Comparison of ENCODE assay signal across 8 cellular contexts in genomic region chr7:192035-192649, GRCh38. TPM values are rescaled to one million over a fixed set of nuclear protein-coding genes. Genes with fewer than 3 reads are reported as not detected.
DNase-seq lines count a peak whose midpoint lies in the region; ATAC-seq, FAIRE-seq and TF ChIP-seq lines count a peak whose summit lies in the region.

FAM20C (plus strand) TSS chr7:192571; CDS start chr7:193200, 629 bp downstream.

- TF ChIP-seq CTCF in D721Med (IDR thresholded peaks at IDR 0.05; ENCODE audit: insufficient read depth, missing control alignments) (no peak), lower leg skin (IDR thresholded peaks at IDR 0.05) (no peak)
- no peak for TF ChIP-seq CTCF in activated CD8-positive, alpha-beta T cell treated with anti-CD3 and anti-CD28 coated beads for 36 hours (IDR thresholded peaks at IDR 0.05)

- POLR2A ChIA-PET in activated CD8-positive, alpha-beta T cell treated with anti-CD3 and anti-CD28 coated beads for 36 hours (lab: Charles Lee): no interaction called here

- intact Hi-C loops in activated CD8-positive, alpha-beta T cell treated with anti-CD3 and anti-CD28 coated beads for 36 hours (cut with micrococcal nuclease): no loop called here
- intact Hi-C loops in lower leg skin (cut with DNase I; ENCODE audit: low total_unique reads): no loop called here

- peaks cover 39% of the 10 kb centered on the region for H3K27me3 Mint-ChIP-seq in activated CD8-positive, alpha-beta T cell treated with anti-CD3 and anti-CD28 coated beads for 36 hours
- H3K27me3 Mint-ChIP-seq in effector memory CD8-positive, alpha-beta T cell: peaks cover 40 to 74% of the 10 kb centered on the region in 2 donors

- no peaks in the 10 kb centered on the region for H3K36me3 Mint-ChIP-seq in activated CD8-positive, alpha-beta T cell treated with anti-CD3 and anti-CD28 coated beads for 36 hours (ENCODE audit: low read depth)
- H3K36me3 Mint-ChIP-seq in effector memory CD8-positive, alpha-beta T cell (ENCODE audit: insufficient read depth): no peaks in the 10 kb centered on the region

- TF ChIP-seq POLR2A in lower leg skin (IDR thresholded peaks at IDR 0.05): no peak

- WGBS in lower leg skin, 2 donors: 0 to 1% methylated on average over 17 to 33 of the region's 84 CpGs

- peak within 1 kb of the TSS; percentile 49 for H3K4me3 ChIP-seq in lower leg skin (ENCODE audit: low read depth, poor library complexity, severe bottlenecking)

- no peaks in the 10 kb centered on the region for H3K9me3 Mint-ChIP-seq in activated CD8-positive, alpha-beta T cell treated with anti-CD3 and anti-CD28 coated beads for 36 hours
- H3K9me3 Mint-ChIP-seq in effector memory CD8-positive, alpha-beta T cell: no peaks in the 10 kb centered on the region

- H3K4me1 Mint-ChIP-seq in activated CD8-positive, alpha-beta T cell treated with anti-CD3 and anti-CD28 coated beads for 36 hours (ENCODE audit: low read depth): peaks cover 3% of the 10 kb centered on the region
- H3K4me1 Mint-ChIP-seq in effector memory CD8-positive, alpha-beta T cell (ENCODE audit: low read depth in 2 of 2): peaks cover 0 to 3% of the 10 kb centered on the region in 2 donors

- H3K27ac Mint-ChIP-seq in activated CD8-positive, alpha-beta T cell treated with anti-CD3 and anti-CD28 coated beads for 36 hours: no peak within 1 kb of the TSS
- no peak within 1 kb of the TSS for H3K27ac Mint-ChIP-seq in effector memory CD8-positive, alpha-beta T cell

- DNase-seq in D721Med (ENCODE audit: insufficient read length, low spot score) (peak; percentile 70), NCI-H146 treated with DMSO at 0.1 percent for 48 hours (lab: John Stamatoyannopoulos, UW; ENCODE audit: unreplicated experiment) (peak; percentile 16), lower leg skin (ENCODE audit: low spot score in 2 of 2) (peak; percentile 79 to 97), NCI-H510A (lab: John Stamatoyannopoulos, UW) (no peak)
- peak; percentile 41 for DNase-seq in activated CD8-positive, alpha-beta T cell treated with anti-CD3 and anti-CD28 coated beads for 36 hours
- peak; percentile 21 to 35 (median 31) for DNase-seq in effector memory CD8-positive, alpha-beta T cell
- peak; percentile 13 for DNase-seq in stimulated activated CD4-positive, alpha-beta T cell treated with anti-CD3 and anti-CD28 coated beads, Interleukin-2, amount 100 ng/mL, for 4 hours (ENCODE audit: low read depth)

- no peak for FAIRE-seq in D721Med (lab: Jason Lieb, UNC)

- ATAC-seq in activated CD8-positive, alpha-beta T cell treated with anti-CD3 and anti-CD28 coated beads for 36 hours: peak; percentile 82
- peak; percentile 86 for ATAC-seq in effector memory CD8-positive, alpha-beta T cell (replicated peaks)
- ATAC-seq in HG03159 (IDR thresholded peaks at IDR 0.05; ENCODE audit: unreplicated experiment): no peak

- CTCF ChIA-PET in activated CD8-positive, alpha-beta T cell treated with anti-CD3 and anti-CD28 coated beads for 36 hours (lab: Charles Lee): interaction anchor here (0.6 to 1.3 kb wide), 3 partner anchors 42 to 52 kb away, joined by 3 read pairs; no protein-coding TSS in a partner anchor

- H3K4me3 Mint-ChIP-seq in activated CD8-positive, alpha-beta T cell treated with anti-CD3 and anti-CD28 coated beads for 36 hours: peak within 1 kb of the TSS; percentile 61
- peak within 1 kb of the TSS; percentile 60 to 66 for H3K4me3 Mint-ChIP-seq in effector memory CD8-positive, alpha-beta T cell

RNA-seq across cellular contexts. Expression of gene FAM20C, which starts in this region (rescaled TPM):
- total RNA-seq in activated CD8-positive, alpha-beta T cell treated with anti-CD3 and anti-CD28 coated beads for 36 hours: 1 to 10 TPM in 1 of 2 experiments, under 1 TPM in 1; 0.29 to 1.1 TPM
- total RNA-seq in lower leg skin: 10 to 100 TPM; 17.3 to 20.7 (median 19.8) TPM

Comparison
In these comparisons a context has a peak if more than half of its experiments do, and no peak if none do; other contexts are left out.
1. RNA of gene FAM20C (total RNA-seq): 17.3 to 20.7 TPM in lower leg skin; 0.29 to 1.1 TPM in activated CD8-positive, alpha-beta T cell treated with anti-CD3 and anti-CD28 coated beads for 36 hours; every median in the first group is over 4 times any median in the second.